In the genomic region with DNA sequence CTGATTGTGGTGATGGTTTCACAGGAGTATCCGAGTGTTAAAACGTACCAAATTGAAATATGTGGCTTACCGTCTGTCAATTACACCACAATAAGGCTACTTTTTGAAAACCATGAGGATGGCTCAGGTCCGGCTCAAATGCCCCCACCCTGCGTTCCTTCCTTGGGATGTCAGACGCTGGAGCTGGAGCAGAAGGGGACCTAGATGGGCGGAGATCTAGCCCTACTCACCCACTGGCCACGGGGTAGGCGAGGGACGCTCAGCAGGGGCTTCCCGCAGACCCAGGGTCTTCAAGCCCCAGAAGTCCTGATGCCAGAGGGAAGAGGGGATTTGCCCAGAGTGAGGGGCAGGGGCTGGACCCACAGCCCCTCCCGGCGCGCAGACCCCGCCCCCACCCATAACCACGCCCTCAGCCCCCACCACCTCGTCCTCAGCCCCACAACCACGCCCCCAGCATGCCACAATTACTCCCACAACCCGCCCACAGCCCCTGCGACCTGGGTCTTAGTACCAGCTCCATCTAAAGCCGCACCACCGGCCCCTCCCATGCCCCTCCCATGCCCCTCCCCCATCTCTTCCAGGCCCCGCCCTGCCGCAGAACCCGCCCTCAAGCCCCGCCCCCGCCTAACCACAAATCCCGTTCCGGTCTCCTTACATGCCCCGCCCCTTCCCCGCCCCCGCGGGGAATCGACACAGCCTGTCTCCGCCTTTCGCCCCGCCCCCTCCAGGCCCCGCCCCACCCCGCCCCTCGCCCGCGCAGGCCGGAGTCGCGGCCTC, we compare ENCODE assay signal across 8 cellular contexts. TPM values are rescaled to one million over a fixed set of nuclear protein-coding genes. Genes with fewer than 3 reads are reported as not detected.
DNase-seq lines count a peak whose midpoint lies in the region; ATAC-seq and TF ChIP-seq lines count a peak whose summit lies in the region.

A gene with protein sequence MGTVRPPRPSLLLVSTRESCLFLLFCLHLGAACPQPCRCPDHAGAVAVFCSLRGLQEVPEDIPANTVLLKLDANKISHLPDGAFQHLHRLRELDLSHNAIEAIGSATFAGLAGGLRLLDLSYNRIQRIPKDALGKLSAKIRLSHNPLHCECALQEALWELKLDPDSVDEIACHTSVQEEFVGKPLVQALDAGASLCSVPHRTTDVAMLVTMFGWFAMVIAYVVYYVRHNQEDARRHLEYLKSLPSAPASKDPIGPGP (plus strand): TSS at position 764 of the 777 bp plus-strand sequence. CDS start 1,135 bp downstream, outside the sequence.

- H3K9me3 ChIP-seq in parathyroid adenoma (ENCODE audit: control insufficient read depth, low read length) (no peaks in the 10 kb centered on the region), tibial artery (peaks cover 0 to 12% (median 12%) of the 10 kb centered on the region in 3 donors)

- H3K27me3 ChIP-seq in parathyroid adenoma (ENCODE audit: control insufficient read depth, insufficient read depth, low read length) = no peaks in the 10 kb centered on the region
- H3K27me3 ChIP-seq in tibial artery = peaks cover 0 to 40% of the 10 kb centered on the region in 2 donors

- H3K9ac ChIP-seq in parathyroid adenoma = no peak within 1 kb of the TSS

- H3K36me3 Mint-ChIP-seq in glutamatergic neuron (ENCODE audit: unreplicated experiment) = peaks cover 21% of the 10 kb centered on the region

- no peaks in the 10 kb centered on the region for H3K79me2 ChIP-seq in parathyroid adenoma

- H3K36me3 ChIP-seq in parathyroid adenoma (ENCODE audit: control insufficient read depth, insufficient read depth, low read length) (no peaks in the 10 kb centered on the region), tibial artery (no peaks in the 10 kb centered on the region)

- peaks cover 6% of the 10 kb centered on the region for H3K9me3 Mint-ChIP-seq in glutamatergic neuron (ENCODE audit: unreplicated experiment)

- H3K4me2 ChIP-seq in parathyroid adenoma (ENCODE audit: low read length) = peak within 1 kb of the TSS; percentile 82

- DNase-seq in COLO668 (lab: John Stamatoyannopoulos, UW; ENCODE audit: unreplicated experiment) (peak; percentile 94), RKO (ENCODE audit: low spot score) (peak; percentile 80), glutamatergic neuron (peak; percentile 94), tibial artery (peak; percentile 73 to 85), NCI-H128 (lab: John Stamatoyannopoulos, UW; ENCODE audit: unreplicated experiment) (no peak)
- DNase-seq in activated naive CD4-positive, alpha-beta T cell (lab: John Stamatoyannopoulos, UW) = peak; percentile 50 to 83 (median 64)

- intact Hi-C loops in tibial artery (cut with DNase I; ENCODE audit: low total_unique reads) = no loop called here

- TF ChIP-seq CTCF in glutamatergic neuron (IDR thresholded peaks at IDR 0.05; ENCODE audit: partially characterized antibody, unreplicated experiment) = no peak
- TF ChIP-seq CTCF in parathyroid adenoma (IDR thresholded peaks at IDR 0.05) = no peak
- no peak for TF ChIP-seq CTCF in tibial artery (IDR thresholded peaks at IDR 0.05)

- H3K4me3 Mint-ChIP-seq in glutamatergic neuron (ENCODE audit: unreplicated experiment) = peak within 1 kb of the TSS; percentile 80

- H3K4me1 ChIP-seq in parathyroid adenoma (no peaks in the 10 kb centered on the region), tibial artery (peaks cover 0 to 14% (median 10%) of the 10 kb centered on the region in 4 donors)

- peaks cover 6% of the 10 kb centered on the region for H3K27me3 Mint-ChIP-seq in glutamatergic neuron (ENCODE audit: unreplicated experiment)

- peak; percentile 40 for ATAC-seq in HG03571 (IDR thresholded peaks at IDR 0.05; ENCODE audit: unreplicated experiment)

- H3K4me3 ChIP-seq in parathyroid adenoma (ENCODE audit: low read depth, low read length) (peak within 1 kb of the TSS; percentile 46), tibial artery (peak within 1 kb of the TSS; percentile 49 to 71)

- H3K27ac ChIP-seq in parathyroid adenoma (no peak within 1 kb of the TSS), tibial artery (peak within 1 kb of the TSS in 1 of 2 donors; percentile 42)

- H3K4me1 Mint-ChIP-seq in glutamatergic neuron (ENCODE audit: low read depth, unreplicated experiment) = peaks cover 2% of the 10 kb centered on the region

- peak within 1 kb of the TSS; percentile 75 for H2AFZ ChIP-seq in parathyroid adenoma

- H3K27ac Mint-ChIP-seq in glutamatergic neuron (ENCODE audit: unreplicated experiment) = peak within 1 kb of the TSS; percentile 43

RNA-seq across cellular contexts. Expression of the gene that starts here (rescaled TPM):
- 5.8 TPM for total RNA-seq in glutamatergic neuron (ENCODE audit: unreplicated experiment)
